In genomic region chr9:278651-279050, GRCh38 we compare ENCODE assay signal across 13 cellular contexts.
DNase-seq lines count a peak whose midpoint lies in the region; ATAC-seq and TF ChIP-seq lines count a peak whose summit lies in the region.
"Had no signal": no experiment of that assay in that cellular context is flagged by ENCODE, and none has a peak within 500 bp of the region (broad histone marks: within the 10 kb centered on the region; RNA-seq: fewer than 3 reads in every experiment).

No MANE protein-coding gene starts in this region.

- H3K4me3 Mint-ChIP-seq in activated naive CD8-positive, alpha-beta T cell treated with anti-CD3 and anti-CD28 coated beads for 36 hours = no peak overlapping the region

- H3F3A ChIP-seq in Loucy (ENCODE audit: low read depth) (0 out of 2 replicates have a peak, but pooled peaks cover 4% of the 10 kb centered on the region), PC-9 (ENCODE audit: insufficient read depth, low read depth) (no peaks in the 10 kb centered on the region)

- peak; percentile 57 for DNase-seq in activated naive CD8-positive, alpha-beta T cell treated with anti-CD3 and anti-CD28 coated beads for 36 hours
- peak; percentile 26 to 35 for DNase-seq in stimulated activated CD4-positive, alpha-beta T cell treated with anti-CD3 and anti-CD28 coated beads, Interleukin-2, amount 100 ng/mL, for 48 hours
- DNase-seq in PC-9 (no peak), inferior parietal cortex (ENCODE audit: extremely low spot score) (no peak), C1 segment of cervical spinal cord (lab: John Stamatoyannopoulos, UW) (no peak)
- DNase-seq: EL, mesendoderm, NCI-H524 treated with DMSO at 0.1 percent for 48 hours had no signal

- H4K20me1 ChIP-seq in Loucy (ENCODE audit: insufficient read depth, low read length, poor library complexity, severe bottlenecking) (peaks cover 18% of the 10 kb centered on the region), PC-9 (ENCODE audit: insufficient read depth) (no peaks in the 10 kb centered on the region)

- H3K27ac ChIP-seq in PC-9 = no peak overlapping the region
- H3K27ac ChIP-seq: body of pancreas, suprapubic skin had no signal

- peaks cover 41% of the 10 kb centered on the region for H3K4me1 Mint-ChIP-seq in activated naive CD8-positive, alpha-beta T cell treated with anti-CD3 and anti-CD28 coated beads for 36 hours

- no peaks in the 10 kb centered on the region for H3K27me3 Mint-ChIP-seq in activated naive CD8-positive, alpha-beta T cell treated with anti-CD3 and anti-CD28 coated beads for 36 hours

- peak overlapping the region; percentile 63 for H3K9ac ChIP-seq in Loucy (ENCODE audit: low read depth, low read length, poor library complexity, severe bottlenecking)

- no peaks in the 10 kb centered on the region for H3K9me3 Mint-ChIP-seq in activated naive CD8-positive, alpha-beta T cell treated with anti-CD3 and anti-CD28 coated beads for 36 hours

- TF ChIP-seq CTCF in Loucy (conservative IDR thresholded peaks at IDR 0.05; ENCODE audit: low read length) (no peak), PC-9 (conservative IDR thresholded peaks at IDR 0.05) (no peak)

- H3K9me2 ChIP-seq in Loucy (replicated peaks; ENCODE audit: low read depth, low read length) (no peaks in the 10 kb centered on the region), PC-9 (ENCODE audit: insufficient read depth) (no peaks in the 10 kb centered on the region)

- H3K36me3 Mint-ChIP-seq in activated naive CD8-positive, alpha-beta T cell treated with anti-CD3 and anti-CD28 coated beads for 36 hours = peaks cover 45% of the 10 kb centered on the region

- peaks cover 11% of the 10 kb centered on the region; the same call in 1 of the 2 replicates for H3K36me3 ChIP-seq in Loucy (ENCODE audit: insufficient read depth, low read length)
- no peaks in the 10 kb centered on the region for H3K36me3 ChIP-seq in PC-9 (ENCODE audit: low read depth)
- H3K36me3 ChIP-seq: suprapubic skin had no signal

- CTCF ChIA-PET in PC-9 (lab: Charles Lee) = no interaction called here

- H3K4me2 ChIP-seq in Loucy (ENCODE audit: low read depth, low read length, poor library complexity, severe bottlenecking) (peak overlapping the region; percentile 97), PC-9 (no peak overlapping the region)

- H3K4me1 ChIP-seq in Loucy (ENCODE audit: insufficient read depth, low read length, poor library complexity, severe bottlenecking) (peaks cover 86% of the 10 kb centered on the region), PC-9 (replicated peaks; ENCODE audit: insufficient read depth) (no peaks in the 10 kb centered on the region)
- H3K4me1 ChIP-seq: body of pancreas, suprapubic skin had no signal

- no peak overlapping the region for H2AFZ ChIP-seq in Loucy (ENCODE audit: low read length)
- no peak overlapping the region for H2AFZ ChIP-seq in PC-9

- H3K79me2 ChIP-seq in Loucy (ENCODE audit: insufficient read depth, low read length) (peaks cover 100% of the 10 kb centered on the region), PC-9 (ENCODE audit: low read depth) (no peaks in the 10 kb centered on the region)

- POLR2A ChIA-PET in PC-9 (lab: Charles Lee; ENCODE audit: unreplicated experiment) = no interaction called here

- H3K4me3 ChIP-seq in Loucy (ENCODE audit: low read length, poor library complexity, severe bottlenecking) (peak overlapping the region; percentile 50), PC-9 (no peak overlapping the region)
- H3K4me3 ChIP-seq: body of pancreas, suprapubic skin had no signal

- BruUV-seq in PC-9 (replicated peaks; lab: Mats Ljungman, UMichigan) = no TSS peak

- ATAC-seq in GM19438 (IDR thresholded peaks at IDR 0.05; ENCODE audit: low read depth, unreplicated experiment) (peak; percentile 59), HG03135 (IDR thresholded peaks at IDR 0.05; ENCODE audit: unreplicated experiment) (no peak)
- ATAC-seq: body of pancreas had no signal

- H3K9me3 ChIP-seq in Loucy (ENCODE audit: insufficient read depth, low read depth, low read length) (no peaks in the 10 kb centered on the region), PC-9 (ENCODE audit: insufficient read depth, low read depth) (no peaks in the 10 kb centered on the region)
- H3K9me3 ChIP-seq: body of pancreas, suprapubic skin had no signal

- H3K27me3 ChIP-seq in Loucy (ENCODE audit: insufficient read depth, low read length, poor library complexity, severe bottlenecking) = no peaks in the 10 kb centered on the region
- H3K27me3 ChIP-seq in PC-9 (ENCODE audit: insufficient read depth, low read depth) = no peaks in the 10 kb centered on the region
- H3K27me3 ChIP-seq: body of pancreas, suprapubic skin had no signal

- intact Hi-C loops in PC-9 (cut with micrococcal nuclease; ENCODE audit: unreplicated experiment) = no loop called here

- H3K27ac Mint-ChIP-seq in activated naive CD8-positive, alpha-beta T cell treated with anti-CD3 and anti-CD28 coated beads for 36 hours = no peak overlapping the region

Comparison
In these comparisons a context has a peak if more than half of its experiments do, and no peak if none do; other contexts are left out.
1. DNase-seq: peak in activated naive CD8-positive, alpha-beta T cell treated with anti-CD3 and anti-CD28 coated beads for 36 hours (single experiment) and stimulated activated CD4-positive, alpha-beta T cell treated with anti-CD3 and anti-CD28 coated beads, Interleukin-2, amount 100 ng/mL, for 48 hours (2 of 2); none in PC-9 (0 of 2), inferior parietal cortex (single experiment) and C1 segment of cervical spinal cord (0 of 14).